31 cellular contexts compared by ENCODE assay signal in genomic region chr2:35820404-35820803, GRCh38.
"Had no signal": no experiment of that assay in that cellular context is flagged by ENCODE, and none has a peak within 500 bp of the region (broad histone marks: within the 10 kb centered on the region; RNA-seq: fewer than 3 reads in every experiment).

No MANE protein-coding gene starts in this region.

- H3K4me3 ChIP-seq: left ventricle myocardium inferior, lung, mucosa of descending colon, pancreas, prostate gland, skin epidermis, stomach, testis, thyroid gland, transverse colon, upper lobe of left lung, vagina had no signal

- H3K36me3 ChIP-seq: left ventricle myocardium inferior, pancreas, prostate gland, stomach, thyroid gland, transverse colon, upper lobe of left lung, vagina had no signal

- H3K27me3 ChIP-seq: pancreas, stomach, testis, thyroid gland, transverse colon, upper lobe of left lung, vagina had no signal

- DNase-seq: hypothalamus; immature natural killer cell; kidney; left colon; left ventricle myocardium inferior; midbrain; mucosa of descending colon; naive thymus-derived CD4-positive, alpha-beta T cell; nucleus accumbens; pancreas; posterior cingulate gyrus; retina; right cardiac atrium; stimulated activated CD4-positive, alpha-beta T cell treated with anti-CD3 and anti-CD28 coated beads, Interleukin-12 subunit alpha, Interleukin-12 subunit beta, amount 100 ng/mL, for 4 hours; stimulated activated CD4-positive, alpha-beta T cell treated with anti-CD3 and anti-CD28 coated beads, Interleukin-15, amount 100 ng/mL, for 24 hours; stimulated activated CD4-positive, alpha-beta T cell treated with anti-CD3 and anti-CD28 coated beads, Interleukin-2, amount 100 ng/mL, for 24 hours; stimulated activated CD4-positive, alpha-beta T cell treated with anti-CD3 and anti-CD28 coated beads, Interleukin-4, amount 100 ng/mL, for 1 hour; stimulated activated naive B cell treated with anti-CD40 and anti-IgM and Interleukin-4, amounts not matched to agents 10 μg/mL and 1 μg/mL and 100 μg/mL, for 72 hours; stimulated activated naive CD8-positive, alpha-beta T cell treated with anti-CD3 and anti-CD28 coated beads, Interleukin-15, Interleukin-2, amounts not matched to agents 100 U/mL and 50 U/mL, for 24 hours; stomach; testis; thyroid gland; transverse colon; upper lobe of left lung had no signal

- H3K9me3 ChIP-seq: left ventricle myocardium inferior, mucosa of descending colon, pancreas, prostate gland, stomach, testis, thyroid gland, transverse colon, upper lobe of left lung, vagina had no signal

- H3K4me1 ChIP-seq: left ventricle myocardium inferior, pancreas, prostate gland, stomach, testis, thyroid gland, transverse colon, upper lobe of left lung, vagina had no signal

- ATAC-seq: left colon; mucosa of descending colon; naive thymus-derived CD4-positive, alpha-beta T cell; natural killer cell treated with Interleukin-12 subunit alpha and Interleukin-12 subunit beta and Interleukin-15 and Interleukin-18, amount 100 ng/mL, for 72 hours; pancreas; right cardiac atrium; sciatic nerve; stimulated activated naive B cell treated with anti-CD40 and anti-IgM and Interleukin-4, amounts not matched to agents 10 μg/mL and 1 μg/mL and 100 μg/mL, for 72 hours; stimulated activated naive CD8-positive, alpha-beta T cell treated with anti-CD3 and anti-CD28 coated beads, Interleukin-15, Interleukin-2, amounts not matched to agents 100 U/mL and 50 U/mL, for 24 hours had no signal

- FAIRE-seq: islet of Langerhans had no signal

- H3K27ac ChIP-seq: left ventricle myocardium inferior, pancreas, prostate gland, skin epidermis, stomach, testis, thyroid gland, transverse colon, upper lobe of left lung, vagina had no signal
